Comparison of ENCODE assay signal across 17 cellular contexts in the genomic region with DNA sequence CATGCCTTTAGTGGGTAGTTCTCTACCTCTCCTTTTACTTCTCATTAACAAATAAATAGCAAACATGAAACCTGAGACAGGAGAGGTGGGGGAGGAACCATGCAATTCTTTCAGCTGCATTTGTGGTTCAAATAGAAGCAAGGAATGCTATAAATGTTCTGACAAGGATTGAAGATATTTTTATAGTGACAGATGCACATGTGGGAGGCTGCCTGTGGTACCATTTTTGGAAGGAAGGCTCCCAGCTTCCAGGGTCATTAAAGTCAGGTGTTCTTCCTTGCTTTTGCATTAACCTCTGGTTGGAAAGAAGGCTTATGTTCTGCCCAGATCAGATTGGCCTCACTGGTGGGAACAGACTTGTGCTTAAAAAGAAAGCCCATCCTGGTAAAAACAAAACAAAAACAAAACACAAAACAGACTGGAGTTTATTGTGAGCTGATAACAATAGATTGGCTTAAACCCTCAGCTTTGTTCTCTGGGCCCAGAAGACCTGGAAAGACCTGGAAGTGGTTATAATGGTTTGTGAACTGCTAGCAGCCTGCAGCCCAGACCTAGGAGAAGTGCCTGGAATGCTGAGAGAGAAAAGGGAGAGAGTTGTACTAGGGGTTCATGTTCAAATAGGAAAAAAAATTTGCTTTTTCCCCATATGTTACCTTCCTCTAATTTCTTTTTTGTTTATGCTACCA.
A peak's percentile ranks its signal among the peaks of the same experiment; 100 is the strongest.
DNase-seq lines count a peak whose midpoint lies in the region; ATAC-seq and TF ChIP-seq lines count a peak whose summit lies in the region.
"Had no signal": no experiment of that assay in that cellular context is flagged by ENCODE, and none has a peak within 500 bp of the region (broad histone marks: within the 10 kb centered on the region; RNA-seq: fewer than 3 reads in every experiment).

No MANE protein-coding gene starts in this region.

- H3K4me3 ChIP-seq in GM23338 (peak overlapping the region; percentile 17; the same call in 1 of the 2 replicates), fibroblast of pulmonary artery (replicated peaks; ENCODE audit: low read depth, low read length) (no peak overlapping the region)
- H3K4me3 ChIP-seq: BLaER1, GM12878 had no signal

- peaks cover 9% of the 10 kb centered on the region for H3K9me2 ChIP-seq in GM23338 (ENCODE audit: insufficient read depth)

- peak overlapping the region; percentile 53; the same call in 1 of the 2 replicates for H2AFZ ChIP-seq in GM23338

- no peaks in the 10 kb centered on the region for H3K79me2 ChIP-seq in GM23338 (replicated peaks; ENCODE audit: insufficient read depth)

- no peaks in the 10 kb centered on the region for H4K20me1 ChIP-seq in GM23338 (replicated peaks; ENCODE audit: insufficient read depth)
- H4K20me1 ChIP-seq: BLaER1 had no signal

- H3K27me3 ChIP-seq in GM23338 (ENCODE audit: insufficient read depth), result no peaks in the 10 kb centered on the region
- H3K27me3 ChIP-seq: BLaER1 had no signal

- H3K4me2 ChIP-seq in GM23338, result peak overlapping the region; percentile 61
- H3K4me2 ChIP-seq: BLaER1 had no signal

- TF ChIP-seq CTCF in GM23338 (conservative IDR thresholded peaks at IDR 0.05; ENCODE audit: low read depth in 2 of 2) (no peak), fibroblast of pulmonary artery (IDR thresholded peaks at IDR 0.05; ENCODE audit: low read length, missing control alignments) (no peak)

- no peaks in the 10 kb centered on the region for H3K36me3 ChIP-seq in GM23338 (ENCODE audit: insufficient read depth)
- H3K36me3 ChIP-seq: BLaER1 had no signal

- H3K4me3 Mint-ChIP-seq in GM23338, result no peak overlapping the region
- H3K4me3 Mint-ChIP-seq: activated T-helper 17 cell treated with anti-CD3 and anti-CD28 coated beads, Interleukin-2, amount 50 U/mL, for 72 hours; natural killer cell treated with Interleukin-12 subunit alpha and Interleukin-12 subunit beta and Interleukin-15 and Interleukin-18, amount 100 ng/mL, for 72 hours had no signal

- peaks cover 4% of the 10 kb centered on the region for H3K27me3 Mint-ChIP-seq in GM23338 (ENCODE audit: insufficient read depth, low read depth, poor library complexity)

- peaks cover 3% of the 10 kb centered on the region; the same call in 1 of the 3 replicates for H3K9me3 Mint-ChIP-seq in GM23338
- H3K9me3 Mint-ChIP-seq: activated T-helper 17 cell treated with anti-CD3 and anti-CD28 coated beads, Interleukin-2, amount 50 U/mL, for 72 hours; natural killer cell treated with Interleukin-12 subunit alpha and Interleukin-12 subunit beta and Interleukin-15 and Interleukin-18, amount 100 ng/mL, for 72 hours had no signal

- H3K27ac ChIP-seq in GM23338 (ENCODE audit: low read depth), result peak overlapping the region; percentile 30; the same call in 1 of the 2 replicates
- H3K27ac ChIP-seq: BLaER1 had no signal

- peaks cover 32% of the 10 kb centered on the region for H3K4me1 ChIP-seq in GM23338 (ENCODE audit: insufficient read depth)

- H3K36me3 Mint-ChIP-seq in GM23338 (ENCODE audit: low read depth), result no peaks in the 10 kb centered on the region
- H3K36me3 Mint-ChIP-seq: natural killer cell treated with Interleukin-12 subunit alpha and Interleukin-12 subunit beta and Interleukin-15 and Interleukin-18, amount 100 ng/mL, for 72 hours had no signal

- peaks cover 49% of the 10 kb centered on the region for H3K4me1 Mint-ChIP-seq in GM23338
- H3K4me1 Mint-ChIP-seq: activated T-helper 17 cell treated with anti-CD3 and anti-CD28 coated beads, Interleukin-2, amount 50 U/mL, for 72 hours had no signal

- DNase-seq in GM23338 (ENCODE audit: low spot score), result peak; percentile 36
- peak; percentile 43 for DNase-seq in LHCN-M2 (ENCODE audit: low read depth)
- DNase-seq in fibroblast of pulmonary artery (ENCODE audit: low read depth), result peak; percentile 20
- peak; percentile 21 for DNase-seq in putamen (ENCODE audit: low spot score)
- no peak for DNase-seq in H4 (ENCODE audit: low spot score)
- no peak for DNase-seq in NCI-H1105 treated with DMSO at 0.1 percent for 48 hours (lab: John Stamatoyannopoulos, UW)
- DNase-seq in NCI-H345 (lab: John Stamatoyannopoulos, UW), result no peak
- DNase-seq: GF-D8; NCI-H2029; stimulated activated CD8-positive, alpha-beta memory T cell treated with anti-CD3 and anti-CD28 coated beads, Interleukin-4, amount 100 ng/mL, for 48 hours; T1000 had no signal

- H3F3A ChIP-seq in GM23338 (replicated peaks; ENCODE audit: low read depth), result no peaks in the 10 kb centered on the region

- H3K27ac Mint-ChIP-seq in GM23338, result peak overlapping the region; percentile 19; the same call in 1 of the 2 replicates
- H3K27ac Mint-ChIP-seq: activated T-helper 17 cell treated with anti-CD3 and anti-CD28 coated beads, Interleukin-2, amount 50 U/mL, for 72 hours; natural killer cell treated with Interleukin-12 subunit alpha and Interleukin-12 subunit beta and Interleukin-15 and Interleukin-18, amount 100 ng/mL, for 72 hours; progenitor cell of endocrine pancreas had no signal

- ATAC-seq in GM23338, result peak; percentile 49
- ATAC-seq: activated CD4-positive, CD25-positive, alpha-beta regulatory T cell treated with anti-CD3 and anti-CD28 coated beads, Interleukin-2, amount 50 U/mL, for 24 hours; activated T-helper 17 cell treated with anti-CD3 and anti-CD28 coated beads, Interleukin-2, amount 50 U/mL, for 72 hours; natural killer cell treated with Interleukin-12 subunit alpha and Interleukin-12 subunit beta and Interleukin-15 and Interleukin-18, amount 100 ng/mL, for 72 hours had no signal

TF ChIP-seq in GM23338, 12 proteins besides CTCF, POLR2A, EP300 and RAD21:
- TF ChIP-seq ZNF462 (CRISPR knock-in tag; IDR thresholded peaks at IDR 0.05), result no peak
- TF ChIP-seq STAT1 (IDR thresholded peaks at IDR 0.05; ENCODE audit: unreplicated experiment), result no peak
- TF ChIP-seq POLR2AphosphoS5 (IDR thresholded peaks at IDR 0.05; ENCODE audit: low read depth), result no peak
- TF ChIP-seq EZH2phosphoT487 (IDR thresholded peaks at IDR 0.05; ENCODE audit: unreplicated experiment), result no peak

Comparison
In these comparisons a context has a peak if more than half of its experiments do, and no peak if none do; other contexts are left out.
1. DNase-seq: peak in GM23338 (single experiment), LHCN-M2 (single experiment), fibroblast of pulmonary artery (single experiment) and putamen (single experiment); none in H4 (single experiment), NCI-H1105 treated with DMSO at 0.1 percent for 48 hours (single experiment) and NCI-H345 (single experiment).